In genomic region chr19:47726467-47726866, GRCh38 we compare ENCODE assay signal across 12 cellular contexts. TPM values are rescaled to one million over a fixed set of nuclear protein-coding genes. Genes with fewer than 3 reads are reported as not detected.
DNase-seq lines count a peak whose midpoint lies in the region; ATAC-seq and TF ChIP-seq lines count a peak whose summit lies in the region.
"Had no signal": no experiment of that assay in that cellular context is flagged by ENCODE, and none has a peak within 500 bp of the region (broad histone marks: within the 10 kb centered on the region; RNA-seq: fewer than 3 reads in every experiment).

No MANE protein-coding gene starts in this region.

- peak overlapping the region; percentile 33 for H3K9ac ChIP-seq in HCT116 (ENCODE audit: low read length)

- TF ChIP-seq POLR2A in HCT116 (IDR thresholded peaks at IDR 0.05; ENCODE audit: borderline replicate concordance, extremely low read depth, insufficient read depth, insufficient read length) (no peak), suprapubic skin (IDR thresholded peaks at IDR 0.05) (no peak)

- DNase-seq in HCT116 (ENCODE audit: low read depth, low spot score) = no peak
- DNase-seq in SKM-1 treated with dmso at 0.1 percent for 144 hours (lab: John Stamatoyannopoulos, UW; ENCODE audit: unreplicated experiment) = peak; percentile 76
- peak; percentile 66 for DNase-seq in fibroblast of pulmonary artery (ENCODE audit: low read depth)
- DNase-seq in suprapubic skin (ENCODE audit: low spot score in 2 of 2) = no peak
- no peak for DNase-seq in NCI-H345 (lab: John Stamatoyannopoulos, UW)
- DNase-seq in activated CD4-positive, alpha-beta T cell treated with anti-CD3 and anti-CD28 coated beads, Interleukin-2, amount 10 ng/mL, durations not matched to agents 7 days and 5 days = no peak
- DNase-seq in activated naive CD8-positive, alpha-beta T cell treated with anti-CD3 and anti-CD28 coated beads, Interleukin-2, amount 50 U/mL, for 24 hours = no peak
- DNase-seq: activated CD4-positive, alpha-beta T cell treated with anti-CD3 and anti-CD28 coated beads, Interleukin-2, amount 50 U/mL, for 4 hours; endodermal cell; left ventricle myocardium superior; NCI-H187 had no signal

- no peak for TF ChIP-seq EP300 in suprapubic skin (IDR thresholded peaks at IDR 0.05)

- intact Hi-C loops in HCT116 (cut with micrococcal nuclease) = no loop called here

- H3K4me1 ChIP-seq in HCT116 (ENCODE audit: control insufficient read depth in 1 of 2, insufficient read depth in 2 of 2, low read length in 2 of 2) (peaks cover 42 to 85% of the 10 kb centered on the region in 2 experiments), suprapubic skin (peaks cover 58% of the 10 kb centered on the region)

- H3K36me3 ChIP-seq in HCT116 (ENCODE audit: control insufficient read depth in 1 of 2, insufficient read depth in 2 of 2, low read length in 2 of 2) (peaks cover 2 to 18% of the 10 kb centered on the region in 2 experiments; a peak in 3 of 4 replicates), suprapubic skin (peaks cover 10% of the 10 kb centered on the region)

- H3K9me3 ChIP-seq in HCT116 (ENCODE audit: control insufficient read depth in 1 of 2, insufficient read depth in 1 of 2, low read depth in 1 of 2, low read length in 2 of 2) (no peaks in the 10 kb centered on the region), suprapubic skin (no peaks in the 10 kb centered on the region)

- peak overlapping the region; percentile 49 for H3K4me2 ChIP-seq in HCT116 (ENCODE audit: low read length)

- no peaks in the 10 kb centered on the region for H3K9me3 Mint-ChIP-seq in activated CD4-positive, alpha-beta T cell treated with anti-CD3 and anti-CD28 coated beads, Interleukin-2, amount 10 ng/mL, durations not matched to agents 7 days and 5 days
- H3K9me3 Mint-ChIP-seq in activated naive CD8-positive, alpha-beta T cell treated with anti-CD3 and anti-CD28 coated beads, Interleukin-2, amount 50 U/mL, for 24 hours = no peaks in the 10 kb centered on the region
- H3K9me3 Mint-ChIP-seq: endodermal cell had no signal

- no TSS peak for BruUV-seq in HCT116 (replicated peaks; lab: Mats Ljungman, UMichigan)

- ATAC-seq in HCT116 (no peak), HG02759 (IDR thresholded peaks at IDR 0.05; ENCODE audit: unreplicated experiment) (no peak)
- no peak for ATAC-seq in activated naive CD8-positive, alpha-beta T cell treated with anti-CD3 and anti-CD28 coated beads, Interleukin-2, amount 50 U/mL, for 24 hours
- ATAC-seq: left ventricle myocardium superior had no signal

- POLR2A ChIA-PET in HCT116 (lab: Charles Lee) = interaction anchor here (1.2 kb wide), 1 partner anchor 15 kb away, joined by 3 read pairs; no protein-coding TSS in a partner anchor
- POLR2A ChIA-PET in activated CD4-positive, alpha-beta T cell treated with anti-CD3 and anti-CD28 coated beads, Interleukin-2, amount 10 ng/mL, durations not matched to agents 7 days and 5 days (lab: Charles Lee) = no interaction called here

- 57% methylated on average over 4 of the region's 4 CpGs for WGBS in suprapubic skin

- H3K4me1 Mint-ChIP-seq in activated CD4-positive, alpha-beta T cell treated with anti-CD3 and anti-CD28 coated beads, Interleukin-2, amount 10 ng/mL, durations not matched to agents 7 days and 5 days = peaks cover 22% of the 10 kb centered on the region
- H3K4me1 Mint-ChIP-seq in activated naive CD8-positive, alpha-beta T cell treated with anti-CD3 and anti-CD28 coated beads, Interleukin-2, amount 50 U/mL, for 24 hours = peaks cover 19% of the 10 kb centered on the region

- H3K9me2 ChIP-seq in HCT116 (ENCODE audit: insufficient read depth) = no peaks in the 10 kb centered on the region

- RAD21 ChIA-PET in HCT116 (lab: Charles Lee; ENCODE audit: low non-redundant PET in 1 of 2, low total read pairs in 2 of 2, uncharacterized antibody in 2 of 2, unreplicated experiment in 2 of 2) = no interaction called here

- peaks cover 9% of the 10 kb centered on the region for H3K27me3 Mint-ChIP-seq in activated CD4-positive, alpha-beta T cell treated with anti-CD3 and anti-CD28 coated beads, Interleukin-2, amount 10 ng/mL, durations not matched to agents 7 days and 5 days
- peaks cover 43% of the 10 kb centered on the region for H3K27me3 Mint-ChIP-seq in activated naive CD8-positive, alpha-beta T cell treated with anti-CD3 and anti-CD28 coated beads, Interleukin-2, amount 50 U/mL, for 24 hours

- TF ChIP-seq RAD21 in HCT116 (IDR thresholded peaks at IDR 0.05; ENCODE audit: low read depth) = no peak

- no peaks in the 10 kb centered on the region for H3K36me3 Mint-ChIP-seq in activated CD4-positive, alpha-beta T cell treated with anti-CD3 and anti-CD28 coated beads, Interleukin-2, amount 10 ng/mL, durations not matched to agents 7 days and 5 days (ENCODE audit: low read depth)
- H3K36me3 Mint-ChIP-seq in activated naive CD8-positive, alpha-beta T cell treated with anti-CD3 and anti-CD28 coated beads, Interleukin-2, amount 50 U/mL, for 24 hours (ENCODE audit: low read depth) = no peaks in the 10 kb centered on the region

- peaks cover 8% of the 10 kb centered on the region for H3K79me2 ChIP-seq in HCT116 (ENCODE audit: insufficient read depth, low read length)

- H3K4me3 ChIP-seq in HCT116 (replicated peaks in 1 of 2; ENCODE audit: low read depth in 1 of 2, low read length in 2 of 2) = no peak overlapping the region
- H3K4me3 ChIP-seq in fibroblast of pulmonary artery (replicated peaks; ENCODE audit: low read depth, low read length) = no peak overlapping the region
- H3K4me3 ChIP-seq in suprapubic skin = no peak overlapping the region

- peak overlapping the region; percentile 45 for H3K27ac ChIP-seq in HCT116 (ENCODE audit: low read depth, low read length)
- peak overlapping the region; percentile 55 for H3K27ac ChIP-seq in suprapubic skin

- H3K27ac Mint-ChIP-seq in activated CD4-positive, alpha-beta T cell treated with anti-CD3 and anti-CD28 coated beads, Interleukin-2, amount 10 ng/mL, durations not matched to agents 7 days and 5 days = no peak overlapping the region
- H3K27ac Mint-ChIP-seq in activated naive CD8-positive, alpha-beta T cell treated with anti-CD3 and anti-CD28 coated beads, Interleukin-2, amount 50 U/mL, for 24 hours = no peak overlapping the region
- H3K27ac Mint-ChIP-seq: endodermal cell had no signal

- H3K27me3 ChIP-seq in HCT116 (ENCODE audit: insufficient read depth, low read length) (no peaks in the 10 kb centered on the region), suprapubic skin (no peaks in the 10 kb centered on the region)

- no peak for TF ChIP-seq CTCF in HCT116 (IDR thresholded peaks at IDR 0.05 in 2 of 3, conservative IDR thresholded peaks at IDR 0.05 in 1 of 3; ENCODE audit: borderline replicate concordance in 1 of 3, insufficient read depth in 1 of 3, low read depth in 2 of 3, low read length in 2 of 3)
- TF ChIP-seq CTCF in fibroblast of pulmonary artery (IDR thresholded peaks at IDR 0.05; ENCODE audit: low read length, missing control alignments) = no peak
- no peak for TF ChIP-seq CTCF in suprapubic skin (IDR thresholded peaks at IDR 0.05)

- H2AFZ ChIP-seq in HCT116 (ENCODE audit: low read depth, low read length, poor library complexity, severe bottlenecking) = no peak overlapping the region

- H4K20me1 ChIP-seq in HCT116 (ENCODE audit: insufficient read depth) = no peaks in the 10 kb centered on the region

- H3K4me3 Mint-ChIP-seq in activated CD4-positive, alpha-beta T cell treated with anti-CD3 and anti-CD28 coated beads, Interleukin-2, amount 10 ng/mL, durations not matched to agents 7 days and 5 days = no peak overlapping the region
- no peak overlapping the region for H3K4me3 Mint-ChIP-seq in activated naive CD8-positive, alpha-beta T cell treated with anti-CD3 and anti-CD28 coated beads, Interleukin-2, amount 50 U/mL, for 24 hours
- H3K4me3 Mint-ChIP-seq: endodermal cell had no signal

- CTCF ChIA-PET in HCT116 (lab: Charles Lee) = interaction anchor here (9.2 kb wide), 1 partner anchor 14 kb away, joined by 62 read pairs; the partner anchor contains the start of gene EHD2
- CTCF ChIA-PET in activated CD4-positive, alpha-beta T cell treated with anti-CD3 and anti-CD28 coated beads, Interleukin-2, amount 10 ng/mL, durations not matched to agents 7 days and 5 days (lab: Charles Lee) = interaction anchor here (0.6 kb wide), 1 partner anchor 19 kb away, joined by 3 read pairs; no protein-coding TSS in a partner anchor

TF ChIP-seq in HCT116, 20 proteins besides CTCF, POLR2A, EP300 and RAD21:
- TF ChIP-seq ZFX (IDR thresholded peaks at IDR 0.05) (no peak), POLR2AphosphoS5 (IDR thresholded peaks at IDR 0.05; ENCODE audit: low read depth, low read length) (no peak), CBX3 (IDR thresholded peaks at IDR 0.05; ENCODE audit: low read depth) (peak; percentile 66; the same call in 1 of the 2 replicates), SRF (IDR thresholded peaks at IDR 0.05; ENCODE audit: low read depth) (no peak), CEBPB (IDR thresholded peaks at IDR 0.05; ENCODE audit: low read depth) (peak; percentile 93), SP1 (IDR thresholded peaks at IDR 0.05; ENCODE audit: low read depth) (peak; percentile 54; the same call in 1 of the 2 replicates), FOSL1 (IDR thresholded peaks at IDR 0.05; ENCODE audit: low read depth) (no peak), MAX (IDR thresholded peaks at IDR 0.05) (peak; percentile 49; the same call in 1 of the 2 replicates)
TF ChIP-seq in HCT116: peak in this region for 4.

RNA-seq across cellular contexts. Expression of gene EHD2, which starts 13.2 kb away (rescaled TPM):
- total RNA-seq in HCT116 (2021; ENCODE audit: unreplicated experiment) (60.5 TPM), suprapubic skin (10 to 100 TPM; 48.5 to 84.7 (median 70.5) TPM)
- 66.6 and 71.3 TPM in 2 replicates for polyA plus RNA-seq in HCT116 (2012)
- total RNA-seq in activated CD4-positive, alpha-beta T cell treated with anti-CD3 and anti-CD28 coated beads, Interleukin-2, amount 10 ng/mL, durations not matched to agents 7 days and 5 days = not detected

RNA-seq across cellular contexts. Expression of gene NOP53, which starts 18.9 kb away (rescaled TPM):
- total RNA-seq in HCT116 (2021; ENCODE audit: unreplicated experiment) (322 TPM), suprapubic skin (100 to 1,000 TPM; 329 to 412 (median 356) TPM)
- 333 and 353 TPM in 2 replicates for polyA plus RNA-seq in HCT116 (2012)
- total RNA-seq in activated CD4-positive, alpha-beta T cell treated with anti-CD3 and anti-CD28 coated beads, Interleukin-2, amount 10 ng/mL, durations not matched to agents 7 days and 5 days = 100 to 1,000 TPM; 368 to 402 TPM

RNA-seq across cellular contexts. Expression of gene SELENOW, which starts 52.0 kb away (rescaled TPM):
- total RNA-seq in HCT116 (2021; ENCODE audit: unreplicated experiment) (181 TPM), suprapubic skin (100 to 1,000 TPM; 351 to 679 (median 517) TPM)
- 177 and 232 TPM in 2 replicates for polyA plus RNA-seq in HCT116 (2012)
- total RNA-seq in activated CD4-positive, alpha-beta T cell treated with anti-CD3 and anti-CD28 coated beads, Interleukin-2, amount 10 ng/mL, durations not matched to agents 7 days and 5 days = 100 to 1,000 TPM; 118 to 125 TPM

Comparison
In these comparisons a context has a peak if more than half of its experiments do, and no peak if none do; other contexts are left out.
1. DNase-seq: peak in SKM-1 treated with dmso at 0.1 percent for 144 hours (single experiment) and fibroblast of pulmonary artery (single experiment); none in HCT116 (single experiment), suprapubic skin (0 of 2), NCI-H345 (single experiment), activated CD4-positive, alpha-beta T cell treated with anti-CD3 and anti-CD28 coated beads, Interleukin-2, amount 10 ng/mL, durations not matched to agents 7 days and 5 days (single experiment) and activated naive CD8-positive, alpha-beta T cell treated with anti-CD3 and anti-CD28 coated beads, Interleukin-2, amount 50 U/mL, for 24 hours (single experiment).
2. RNA of gene EHD2, which starts 13.2 kb away (total RNA-seq): 48.5 to 84.7 TPM in suprapubic skin and 60.5 TPM in HCT116 (single experiment); not detected in activated CD4-positive, alpha-beta T cell treated with anti-CD3 and anti-CD28 coated beads, Interleukin-2, amount 10 ng/mL, durations not matched to agents 7 days and 5 days; every median in the first group is over 10 times any median in the second.